Comparison of ENCODE assay signal across 1 cellular context in genomic region chr16:87387942-87388817, GRCh38.
TF ChIP-seq lines count a peak whose summit lies in the region.

No MANE protein-coding gene starts in this region.

TF ChIP-seq in K562, 482 proteins besides CTCF, POLR2A, EP300 and RAD21 (continued from another document and continues in another):
- peak; percentile 70; the same call in 1 of the 2 replicates for TF ChIP-seq TEAD2 (tag; IDR thresholded peaks at IDR 0.05)
- peak; percentile 48 for TF ChIP-seq PRDM10 (IDR thresholded peaks at IDR 0.05; ENCODE audit: partially characterized antibody)
- TF ChIP-seq ERF (CRISPR knock-in tag; IDR thresholded peaks at IDR 0.05) = 0 out of 2 replicates have a peak, but pooled peaks have one; percentile 67
- TF ChIP-seq PKNOX1 (IDR thresholded peaks at IDR 0.05) = peak; percentile 99
- TF ChIP-seq HDAC8 (tag; IDR thresholded peaks at IDR 0.05) = peak; percentile 84; the same call in 1 of the 2 replicates
- TF ChIP-seq TOE1 (IDR thresholded peaks at IDR 0.05; ENCODE audit: borderline replicate concordance) = peak; percentile 72; the same call in 1 of the 2 replicates
- no peak for TF ChIP-seq TOE1 (CRISPR knock-in tag; IDR thresholded peaks at IDR 0.05; ENCODE audit: borderline replicate concordance, low read depth)
- TF ChIP-seq LARP7 (IDR thresholded peaks at IDR 0.05) = 0 out of 2 replicates have a peak, but pooled peaks have one; percentile 4
- no peak; a peak in 1 of 4 replicates for TF ChIP-seq KDM1A (IDR thresholded peaks at IDR 0.05)
- no peak for TF ChIP-seq SMARCB1 (IDR thresholded peaks at IDR 0.05; ENCODE audit: insufficient read length, low read depth)
- peak; percentile 24 to 35; a peak in 1 of 4 replicates for TF ChIP-seq SIX5 (IDR thresholded peaks at IDR 0.05; ENCODE audit: borderline replicate concordance in 1 of 2, insufficient read depth in 1 of 2, low read depth in 1 of 2, low read length in 2 of 2)
- peak; percentile 97 for TF ChIP-seq JUND (IDR thresholded peaks at IDR 0.05; ENCODE audit: borderline replicate concordance, low read depth, low read length)
- TF ChIP-seq JUND (tag; IDR thresholded peaks at IDR 0.05; ENCODE audit: borderline replicate concordance, low read depth, low read length) = peak; percentile 95; the same call in 2 of the 3 replicates
- TF ChIP-seq ZNF589 (CRISPR knock-in tag; IDR thresholded peaks at IDR 0.05; ENCODE audit: low read depth) = peak; percentile 98
- TF ChIP-seq MCM7 (IDR thresholded peaks at IDR 0.05) = no peak
- no peak for TF ChIP-seq ARID2 (IDR thresholded peaks at IDR 0.05)
- TF ChIP-seq, protein P1, sequence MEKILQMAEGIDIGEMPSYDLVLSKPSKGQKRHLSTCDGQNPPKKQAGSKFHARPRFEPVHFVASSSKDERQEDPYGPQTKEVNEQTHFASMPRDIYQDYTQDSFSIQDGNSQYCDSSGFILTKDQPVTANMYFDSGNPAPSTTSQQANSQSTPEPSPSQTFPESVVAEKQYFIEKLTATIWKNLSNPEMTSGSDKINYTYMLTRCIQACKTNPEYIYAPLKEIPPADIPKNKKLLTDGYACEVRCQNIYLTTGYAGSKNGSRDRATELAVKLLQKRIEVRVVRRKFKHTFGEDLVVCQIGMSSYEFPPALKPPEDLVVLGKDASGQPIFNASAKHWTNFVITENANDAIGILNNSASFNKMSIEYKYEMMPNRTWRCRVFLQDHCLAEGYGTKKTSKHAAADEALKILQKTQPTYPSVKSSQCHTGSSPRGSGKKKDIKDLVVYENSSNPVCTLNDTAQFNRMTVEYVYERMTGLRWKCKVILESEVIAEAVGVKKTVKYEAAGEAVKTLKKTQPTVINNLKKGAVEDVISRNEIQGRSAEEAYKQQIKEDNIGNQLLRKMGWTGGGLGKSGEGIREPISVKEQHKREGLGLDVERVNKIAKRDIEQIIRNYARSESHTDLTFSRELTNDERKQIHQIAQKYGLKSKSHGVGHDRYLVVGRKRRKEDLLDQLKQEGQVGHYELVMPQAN (IDR thresholded peaks at IDR 0.05; ENCODE audit: borderline replicate concordance) = peak; percentile 58; the same call in 1 of the 2 replicates
- peak; percentile 52; the same call in 1 of the 2 replicates for TF ChIP-seq FOXO4 (CRISPR knock-in tag; IDR thresholded peaks at IDR 0.05)
- TF ChIP-seq CBFA2T2 (conservative IDR thresholded peaks at IDR 0.05) = no peak
- TF ChIP-seq MBD1 (CRISPR knock-in tag; IDR thresholded peaks at IDR 0.05) = no peak
- peak; percentile 94 for TF ChIP-seq MBD2 (IDR thresholded peaks at IDR 0.05; ENCODE audit: borderline replicate concordance, low read depth)
- TF ChIP-seq NFE2 (IDR thresholded peaks at IDR 0.05; ENCODE audit: low read depth) = peak; percentile 12; the same call in 1 of the 2 replicates
- no peak for TF ChIP-seq SRSF9 (IDR thresholded peaks at IDR 0.05; ENCODE audit: borderline replicate concordance, low read depth, low read length)
- TF ChIP-seq SRF (CRISPR knock-in tag; IDR thresholded peaks at IDR 0.05) = peak; percentile 23 to 97; a peak in 3 of 4 replicates
- no peak; the same call in 1 of the 2 replicates for TF ChIP-seq KAT7 (CRISPR knock-in tag; IDR thresholded peaks at IDR 0.05; ENCODE audit: borderline replicate concordance)
- peak; percentile 87; the same call in 1 of the 2 replicates for TF ChIP-seq KLF6 (CRISPR knock-in tag; IDR thresholded peaks at IDR 0.05; ENCODE audit: borderline replicate concordance)
- TF ChIP-seq ATF1 (CRISPR knock-in tag; IDR thresholded peaks at IDR 0.05) = peak; percentile 40; the same call in 1 of the 2 replicates
- peak; percentile 98 for TF ChIP-seq ATF1 (tag; IDR thresholded peaks at IDR 0.05)
- TF ChIP-seq ARNT (IDR thresholded peaks at IDR 0.05) = no peak; a peak in 1 of 4 replicates
- no peak for TF ChIP-seq TCF7 (IDR thresholded peaks at IDR 0.05; ENCODE audit: borderline replicate concordance)
- TF ChIP-seq THRB (CRISPR knock-in tag; conservative IDR thresholded peaks at IDR 0.05) = no peak
- peak; percentile 93 for TF ChIP-seq SP1 (CRISPR knock-in tag; IDR thresholded peaks at IDR 0.05)
- TF ChIP-seq ZNF408 (CRISPR knock-in tag; IDR thresholded peaks at IDR 0.05; ENCODE audit: low read depth) = no peak
- peak; percentile 98 for TF ChIP-seq TAF9B (IDR thresholded peaks at IDR 0.05; ENCODE audit: partially characterized antibody)
- TF ChIP-seq CBX3 (IDR thresholded peaks at IDR 0.05; ENCODE audit: borderline replicate concordance in 1 of 2, low read length in 2 of 2) = 0 out of 3 replicates have a peak, but pooled peaks of 1 of the 2 experiments have one; percentile 14
- TF ChIP-seq, protein P2, sequence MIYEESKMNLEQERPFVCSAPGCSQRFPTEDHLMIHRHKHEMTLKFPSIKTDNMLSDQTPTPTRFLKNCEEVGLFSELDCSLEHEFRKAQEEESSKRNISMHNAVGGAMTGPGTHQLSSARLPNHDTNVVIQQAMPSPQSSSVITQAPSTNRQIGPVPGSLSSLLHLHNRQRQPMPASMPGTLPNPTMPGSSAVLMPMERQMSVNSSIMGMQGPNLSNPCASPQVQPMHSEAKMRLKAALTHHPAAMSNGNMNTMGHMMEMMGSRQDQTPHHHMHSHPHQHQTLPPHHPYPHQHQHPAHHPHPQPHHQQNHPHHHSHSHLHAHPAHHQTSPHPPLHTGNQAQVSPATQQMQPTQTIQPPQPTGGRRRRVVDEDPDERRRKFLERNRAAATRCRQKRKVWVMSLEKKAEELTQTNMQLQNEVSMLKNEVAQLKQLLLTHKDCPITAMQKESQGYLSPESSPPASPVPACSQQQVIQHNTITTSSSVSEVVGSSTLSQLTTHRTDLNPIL (CRISPR knock-in tag; IDR thresholded peaks at IDR 0.05) = no peak
- TF ChIP-seq ZNF507 (tag; conservative IDR thresholded peaks at IDR 0.05) = no peak
- TF ChIP-seq, protein P3, sequence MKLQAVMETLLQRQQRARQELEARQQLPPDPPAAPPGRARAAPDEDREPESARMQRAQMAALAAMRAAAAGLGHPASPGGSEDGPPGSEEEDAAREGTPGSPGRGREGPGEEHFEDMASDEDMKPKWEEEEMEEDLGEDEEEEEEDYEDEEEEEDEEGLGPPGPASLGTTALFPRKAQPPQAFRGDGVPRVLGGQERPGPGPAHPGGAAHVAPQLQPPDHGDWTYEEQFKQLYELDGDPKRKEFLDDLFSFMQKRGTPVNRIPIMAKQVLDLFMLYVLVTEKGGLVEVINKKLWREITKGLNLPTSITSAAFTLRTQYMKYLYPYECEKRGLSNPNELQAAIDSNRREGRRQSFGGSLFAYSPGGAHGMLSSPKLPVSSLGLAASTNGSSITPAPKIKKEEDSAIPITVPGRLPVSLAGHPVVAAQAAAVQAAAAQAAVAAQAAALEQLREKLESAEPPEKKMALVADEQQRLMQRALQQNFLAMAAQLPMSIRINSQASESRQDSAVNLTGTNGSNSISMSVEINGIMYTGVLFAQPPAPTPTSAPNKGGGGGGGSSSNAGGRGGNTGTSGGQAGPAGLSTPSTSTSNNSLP (IDR thresholded peaks at IDR 0.05; ENCODE audit: borderline replicate concordance, low read depth, low read length) = peak; percentile 98
- peak; percentile 89 for TF ChIP-seq SMAD4 (CRISPR knock-in tag; conservative IDR thresholded peaks at IDR 0.05)
- TF ChIP-seq, protein P4, sequence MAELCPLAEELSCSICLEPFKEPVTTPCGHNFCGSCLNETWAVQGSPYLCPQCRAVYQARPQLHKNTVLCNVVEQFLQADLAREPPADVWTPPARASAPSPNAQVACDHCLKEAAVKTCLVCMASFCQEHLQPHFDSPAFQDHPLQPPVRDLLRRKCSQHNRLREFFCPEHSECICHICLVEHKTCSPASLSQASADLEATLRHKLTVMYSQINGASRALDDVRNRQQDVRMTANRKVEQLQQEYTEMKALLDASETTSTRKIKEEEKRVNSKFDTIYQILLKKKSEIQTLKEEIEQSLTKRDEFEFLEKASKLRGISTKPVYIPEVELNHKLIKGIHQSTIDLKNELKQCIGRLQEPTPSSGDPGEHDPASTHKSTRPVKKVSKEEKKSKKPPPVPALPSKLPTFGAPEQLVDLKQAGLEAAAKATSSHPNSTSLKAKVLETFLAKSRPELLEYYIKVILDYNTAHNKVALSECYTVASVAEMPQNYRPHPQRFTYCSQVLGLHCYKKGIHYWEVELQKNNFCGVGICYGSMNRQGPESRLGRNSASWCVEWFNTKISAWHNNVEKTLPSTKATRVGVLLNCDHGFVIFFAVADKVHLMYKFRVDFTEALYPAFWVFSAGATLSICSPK (IDR thresholded peaks at IDR 0.05; ENCODE audit: borderline replicate concordance) = no peak
- no peak for TF ChIP-seq RBM39 (optimal IDR thresholded peaks at IDR 0.05; ENCODE audit: low read depth, low read length)
- no peak for TF ChIP-seq ZC3H11A (IDR thresholded peaks at IDR 0.05; ENCODE audit: low read depth, low read length)
- no peak for TF ChIP-seq SREBF2 (CRISPR knock-in tag; IDR thresholded peaks at IDR 0.05)
- TF ChIP-seq, protein P5, sequence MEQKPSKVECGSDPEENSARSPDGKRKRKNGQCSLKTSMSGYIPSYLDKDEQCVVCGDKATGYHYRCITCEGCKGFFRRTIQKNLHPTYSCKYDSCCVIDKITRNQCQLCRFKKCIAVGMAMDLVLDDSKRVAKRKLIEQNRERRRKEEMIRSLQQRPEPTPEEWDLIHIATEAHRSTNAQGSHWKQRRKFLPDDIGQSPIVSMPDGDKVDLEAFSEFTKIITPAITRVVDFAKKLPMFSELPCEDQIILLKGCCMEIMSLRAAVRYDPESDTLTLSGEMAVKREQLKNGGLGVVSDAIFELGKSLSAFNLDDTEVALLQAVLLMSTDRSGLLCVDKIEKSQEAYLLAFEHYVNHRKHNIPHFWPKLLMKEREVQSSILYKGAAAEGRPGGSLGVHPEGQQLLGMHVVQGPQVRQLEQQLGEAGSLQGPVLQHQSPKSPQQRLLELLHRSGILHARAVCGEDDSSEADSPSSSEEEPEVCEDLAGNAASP (IDR thresholded peaks at IDR 0.05) = no peak
- TF ChIP-seq ZFPM2 (CRISPR knock-in tag; IDR thresholded peaks at IDR 0.05) = no peak
- TF ChIP-seq ZNF174 (CRISPR knock-in tag; IDR thresholded peaks at IDR 0.05) = no peak
- TF ChIP-seq, protein P6, sequence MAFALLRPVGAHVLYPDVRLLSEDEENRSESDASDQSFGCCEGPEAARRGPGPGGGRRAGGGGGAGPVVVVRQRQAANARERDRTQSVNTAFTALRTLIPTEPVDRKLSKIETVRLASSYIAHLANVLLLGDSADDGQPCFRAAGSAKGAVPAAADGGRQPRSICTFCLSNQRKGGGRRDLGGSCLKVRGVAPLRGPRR (CRISPR knock-in tag; IDR thresholded peaks at IDR 0.05) = peak; percentile 92
